ENCODE assay signal across 20 cellular contexts in genomic region chr5:56496581-56497063, GRCh38.
DNase-seq lines count a peak whose midpoint lies in the region; ATAC-seq and TF ChIP-seq lines count a peak whose summit lies in the region.
"Had no signal": no experiment of that assay in that cellular context is flagged by ENCODE, and none has a peak within 500 bp of the region (broad histone marks: within the 10 kb centered on the region; RNA-seq: fewer than 3 reads in every experiment).

No MANE protein-coding gene starts in this region.

- no peaks in the 10 kb centered on the region for H3K27me3 Mint-ChIP-seq in CD4-positive, alpha-beta T cell
- peaks cover 0 to 4% (median 3%) of the 10 kb centered on the region in 3 donors for H3K27me3 Mint-ChIP-seq in CD14-positive monocyte (ENCODE audit: low read depth in 3 of 3)
- no peaks in the 10 kb centered on the region for H3K27me3 Mint-ChIP-seq in Calu3 (ENCODE audit: unreplicated experiment)
- H3K27me3 Mint-ChIP-seq: type B pancreatic cell had no signal

- no peaks in the 10 kb centered on the region for H3F3A ChIP-seq in SK-N-SH (replicated peaks; ENCODE audit: insufficient read depth)

- POLR2A ChIA-PET in CD4-positive, alpha-beta T cell (lab: Charles Lee): interaction anchor here (0.6 to 1.2 kb wide), 2 partner anchors 17 to 140 kb away, joined by 3 to 7 read pairs; no protein-coding TSS in a partner anchor
- POLR2A ChIA-PET in SK-N-SH (lab: Yijun Ruan, JAX): interaction anchor here (0.9 to 1.2 kb wide), 6 partner anchors 174 to 268 kb away, joined by 3 to 6 read pairs (median 4); no protein-coding TSS in a partner anchor

- H3K9ac ChIP-seq in SK-N-SH: no peak overlapping the region

- BruUV-seq in Calu3 (replicated peaks; lab: Mats Ljungman, UMichigan): no TSS peak

- no peaks in the 10 kb centered on the region for H4K20me1 ChIP-seq in SK-N-SH (ENCODE audit: insufficient read depth)

- no peaks in the 10 kb centered on the region for H3K27me3 ChIP-seq in CD4-positive, alpha-beta T cell (ENCODE audit: control insufficient read depth, insufficient read depth, low read length)
- H3K27me3 ChIP-seq in SK-N-SH (ENCODE audit: insufficient read depth): no peaks in the 10 kb centered on the region
- no peaks in the 10 kb centered on the region for H3K27me3 ChIP-seq in vagina

- no peaks in the 10 kb centered on the region for H3K9me3 Mint-ChIP-seq in CD4-positive, alpha-beta T cell
- H3K9me3 Mint-ChIP-seq in CD14-positive monocyte (peaks cover 0 to 11% (median 3%) of the 10 kb centered on the region in 7 donors), Calu3 (ENCODE audit: low read depth, unreplicated experiment) (no peaks in the 10 kb centered on the region)
- H3K9me3 Mint-ChIP-seq: immature natural killer cell, type B pancreatic cell had no signal

- ATAC-seq in CD4-positive, alpha-beta T cell (ENCODE audit: poor library complexity): no peak
- ATAC-seq: HepG2, sciatic nerve had no signal

- H3K9me3 ChIP-seq in CD4-positive, alpha-beta T cell (ENCODE audit: control insufficient read depth, low read length): no peaks in the 10 kb centered on the region
- H3K9me3 ChIP-seq in SK-N-SH: no peaks in the 10 kb centered on the region
- no peaks in the 10 kb centered on the region for H3K9me3 ChIP-seq in vagina

- H3K4me3 ChIP-seq in SK-N-SH (ENCODE audit: low read depth in 2 of 2, low read length in 1 of 2) (no peak overlapping the region), vagina (no peak overlapping the region)

- H3K4me3 Mint-ChIP-seq in CD4-positive, alpha-beta T cell: no peak overlapping the region
- peak overlapping the region in 1 of 2 donors; percentile 17 for H3K4me3 Mint-ChIP-seq in CD14-positive monocyte
- no peak overlapping the region for H3K4me3 Mint-ChIP-seq in Calu3 (ENCODE audit: low read depth, unreplicated experiment)
- H3K4me3 Mint-ChIP-seq: immature natural killer cell, type B pancreatic cell had no signal

- no peaks in the 10 kb centered on the region for H3K9me2 ChIP-seq in SK-N-SH

- peaks cover 32% of the 10 kb centered on the region for H3K4me1 Mint-ChIP-seq in CD4-positive, alpha-beta T cell (ENCODE audit: low read depth)
- H3K4me1 Mint-ChIP-seq in CD14-positive monocyte (peaks cover 20% of the 10 kb centered on the region), Calu3 (ENCODE audit: low read depth, unreplicated experiment) (peaks cover 8% of the 10 kb centered on the region)
- H3K4me1 Mint-ChIP-seq: immature natural killer cell had no signal

- 0 out of 2 replicates have a peak overlapping the region, but pooled peaks have one; percentile 3 for H3K4me2 ChIP-seq in SK-N-SH

- no peak for DNase-seq in CD4-positive, alpha-beta T cell
- DNase-seq in NCI-H146 treated with DMSO at 0.1 percent for 48 hours (lab: John Stamatoyannopoulos, UW; ENCODE audit: unreplicated experiment) (peak; percentile 78), SK-N-SH (peak; percentile 80), lung microvascular endothelial cell (ENCODE audit: low read depth in 2 of 2) (peak; percentile 28 to 55), CD14-positive monocyte (ENCODE audit: low spot score) (no peak), Calu3 (no peak), vagina (ENCODE audit: extremely low spot score in 2 of 2) (no peak), amniotic stem cell (lab: John Stamatoyannopoulos, UW) (no peak)
- DNase-seq: activated CD8-positive, alpha-beta memory T cell treated with anti-CD3 and anti-CD28 coated beads for 24 hours; activated effector memory CD4-positive, alpha-beta T cell treated with anti-CD3 and anti-CD28 coated beads, Interleukin-2, amount 50 U/mL, for 16 hours; aorta; immature natural killer cell; NCI-H1105; NCI-H774; nucleus accumbens; Right ventricle myocardium superior; stimulated activated CD4-positive, alpha-beta T cell treated with anti-CD3 and anti-CD28 coated beads, Interleukin-4, amount 100 ng/mL, for 24 hours had no signal

- CTCF ChIA-PET in CD4-positive, alpha-beta T cell (lab: Charles Lee): no interaction called here
- CTCF ChIA-PET in SK-N-SH (lab: Yijun Ruan, JAX) (interaction anchor here (1.7 to 1.9 kb wide), 2 partner anchors 215 to 342 kb away, joined by 5 to 6 read pairs; no protein-coding TSS in a partner anchor), Calu3 (lab: Charles Lee) (no interaction called here)

- no peak for TF ChIP-seq CTCF in CD4-positive, alpha-beta T cell (IDR thresholded peaks at IDR 0.05)
- TF ChIP-seq CTCF in SK-N-SH (IDR thresholded peaks at IDR 0.05): no peak
- TF ChIP-seq CTCF in CD14-positive monocyte (IDR thresholded peaks at IDR 0.05): no peak
- TF ChIP-seq CTCF in Calu3 (IDR thresholded peaks at IDR 0.05; ENCODE audit: unreplicated experiment): no peak
- no peak for TF ChIP-seq CTCF in vagina (IDR thresholded peaks at IDR 0.05)

- H3K4me1 ChIP-seq in SK-N-SH (ENCODE audit: control insufficient read depth in 1 of 2, insufficient read depth in 2 of 2, low read depth in 1 of 2, low read length in 1 of 2): peaks cover 0 to 23% of the 10 kb centered on the region in 2 experiments; a peak in 2 of 4 replicates
- peaks cover 5% of the 10 kb centered on the region for H3K4me1 ChIP-seq in vagina

- H3K36me3 Mint-ChIP-seq in CD4-positive, alpha-beta T cell (ENCODE audit: low read depth): no peaks in the 10 kb centered on the region
- H3K36me3 Mint-ChIP-seq in CD14-positive monocyte (no peaks in the 10 kb centered on the region), Calu3 (ENCODE audit: insufficient read depth, unreplicated experiment) (peaks cover 4% of the 10 kb centered on the region)
- H3K36me3 Mint-ChIP-seq: immature natural killer cell, type B pancreatic cell had no signal

- 26% methylated on average over 5 of the region's 5 CpGs for WGBS in SK-N-SH (ENCODE audit: low lambda C conversion rate)

- TF ChIP-seq EP300 in SK-N-SH (IDR thresholded peaks at IDR 0.05; ENCODE audit: borderline replicate concordance in 1 of 2, low read depth in 1 of 2, low read length in 1 of 2): peak; percentile 33 to 99; a peak in 3 of 4 replicates

- TF ChIP-seq POLR2A in vagina (IDR thresholded peaks at IDR 0.05): no peak

- no peak; the same call in none of the 2 replicates for TF ChIP-seq RAD21 in SK-N-SH (IDR thresholded peaks at IDR 0.05; ENCODE audit: low read length)

- no peak overlapping the region; the same call in 1 of the 2 replicates for H2AFZ ChIP-seq in SK-N-SH (ENCODE audit: low read depth)

- intact Hi-C loops in CD4-positive, alpha-beta T cell (cut with DNase I, micrococcal nuclease): no loop called here
- intact Hi-C loops in CD14-positive monocyte (cut with micrococcal nuclease): no loop called here
- intact Hi-C loops in Calu3 (cut with micrococcal nuclease; ENCODE audit: unreplicated experiment): no loop called here
- intact Hi-C loops in vagina (cut with DNase I): no loop called here

- no peaks in the 10 kb centered on the region for H3K79me2 ChIP-seq in SK-N-SH (ENCODE audit: insufficient read depth)

- peak overlapping the region; percentile 14 for H3K27ac Mint-ChIP-seq in CD4-positive, alpha-beta T cell
- H3K27ac Mint-ChIP-seq in CD14-positive monocyte (no peak overlapping the region), Calu3 (ENCODE audit: unreplicated experiment) (no peak overlapping the region)
- H3K27ac Mint-ChIP-seq: immature natural killer cell, type B pancreatic cell had no signal

- H3K27ac ChIP-seq in CD4-positive, alpha-beta T cell (ENCODE audit: low read depth, low read length): no peak overlapping the region
- H3K27ac ChIP-seq in SK-N-SH (ENCODE audit: low read depth in 2 of 2, low read length in 1 of 2): peak overlapping the region; percentile 48 to 96; a peak in 3 of 4 replicates
- no peak overlapping the region for H3K27ac ChIP-seq in vagina

- no peaks in the 10 kb centered on the region for H3K36me3 ChIP-seq in SK-N-SH (replicated peaks in 1 of 2; ENCODE audit: control insufficient read depth in 1 of 2, insufficient read depth in 2 of 2, low read length in 1 of 2)
- no peaks in the 10 kb centered on the region for H3K36me3 ChIP-seq in vagina

TF ChIP-seq in SK-N-SH, 30 proteins besides CTCF, POLR2A, EP300 and RAD21 (continues in another document):
- no peak for TF ChIP-seq ELF1 (IDR thresholded peaks at IDR 0.05)
- peak; percentile 76 for TF ChIP-seq TEAD4 (IDR thresholded peaks at IDR 0.05; ENCODE audit: borderline replicate concordance, insufficient read depth)
- no peak for TF ChIP-seq RXRA (IDR thresholded peaks at IDR 0.05; ENCODE audit: borderline replicate concordance, low read depth)
- TF ChIP-seq GATA2 (CRISPR knock-in tag; IDR thresholded peaks at IDR 0.05): peak; percentile 99
- TF ChIP-seq EZH2phosphoT487 (IDR thresholded peaks at IDR 0.05; ENCODE audit: borderline replicate concordance, low read depth): no peak
- TF ChIP-seq JUND (IDR thresholded peaks at IDR 0.05): peak; percentile 26; the same call in 1 of the 2 replicates
- TF ChIP-seq RCOR1 (IDR thresholded peaks at IDR 0.05; ENCODE audit: low read length): peak; percentile 97
- TF ChIP-seq USF2 (IDR thresholded peaks at IDR 0.05; ENCODE audit: borderline replicate concordance, low read depth, low read length): no peak
- peak; percentile 89 for TF ChIP-seq TCF12 (IDR thresholded peaks at IDR 0.05)
- TF ChIP-seq GABPA (IDR thresholded peaks at IDR 0.05; ENCODE audit: low read depth): no peak
- no peak for TF ChIP-seq FOSL2 (IDR thresholded peaks at IDR 0.05; ENCODE audit: borderline replicate concordance, low read depth)
- peak; percentile 59; the same call in 1 of the 2 replicates for TF ChIP-seq MXI1 (IDR thresholded peaks at IDR 0.05; ENCODE audit: low read depth, low read length)
- 0 out of 2 replicates have a peak, but pooled peaks have one; percentile 28 for TF ChIP-seq MEF2A (IDR thresholded peaks at IDR 0.05; ENCODE audit: borderline replicate concordance, low read depth)
- 0 out of 2 replicates have a peak, but pooled peaks have one; percentile 10 for TF ChIP-seq SMC3 (IDR thresholded peaks at IDR 0.05; ENCODE audit: low read depth, low read length)
- no peak for TF ChIP-seq NRF1 (IDR thresholded peaks at IDR 0.05; ENCODE audit: low read depth, low read length)

Comparison
In these comparisons a context has a peak if more than half of its experiments do, and no peak if none do; other contexts are left out.
1. DNase-seq: peak in NCI-H146 treated with DMSO at 0.1 percent for 48 hours (single experiment), SK-N-SH (single experiment) and lung microvascular endothelial cell (2 of 2); none in CD4-positive, alpha-beta T cell (0 of 10), CD14-positive monocyte (single experiment), Calu3 (single experiment), vagina (0 of 2) and amniotic stem cell (single experiment).
2. H3K27ac ChIP-seq: peak in SK-N-SH (2 of 2); none in CD4-positive, alpha-beta T cell (single experiment) and vagina (single experiment).